8 cellular contexts compared by ENCODE assay signal in genomic region chr10:33008499-33009243, GRCh38. TPM values are rescaled to one million over a fixed set of nuclear protein-coding genes. Genes with fewer than 3 reads are reported as not detected.
DNase-seq lines count a peak whose midpoint lies in the region; ATAC-seq and TF ChIP-seq lines count a peak whose summit lies in the region.

No MANE protein-coding gene starts in this region.

- WGBS in right lobe of liver (ENCODE audit: insufficient coverage, low coverage, low lambda C conversion rate, missing lambda C conversion rate): 10% methylated on average over 9 of the region's 9 CpGs

- no peaks in the 10 kb centered on the region for H3K27me3 ChIP-seq in right lobe of liver

- H3K36me3 ChIP-seq in right lobe of liver: no peaks in the 10 kb centered on the region

- H3K4me1 ChIP-seq in right lobe of liver: peaks cover 0 to 27% (median 4%) of the 10 kb centered on the region in 4 donors

- no peak overlapping the region for H3K27ac ChIP-seq in right lobe of liver

- ATAC-seq in HG02885 (IDR thresholded peaks at IDR 0.05; ENCODE audit: poor library complexity, unreplicated experiment) (peak; percentile 62), right lobe of liver (peak; percentile 51 to 67 (median 63)), HG03196 (IDR thresholded peaks at IDR 0.05; ENCODE audit: unreplicated experiment) (no peak)

- intact Hi-C loops in right lobe of liver (cut with DNase I): loop anchor here in 1 of 2 donors (5.0 kb wide), 1 partner anchor 211 kb away; no protein-coding TSS in a partner anchor

- TF ChIP-seq POLR2A in right lobe of liver (IDR thresholded peaks at IDR 0.05): no peak

- H3K9me3 ChIP-seq in right lobe of liver: no peaks in the 10 kb centered on the region

- TF ChIP-seq CTCF in choroid plexus epithelial cell (conservative IDR thresholded peaks at IDR 0.05; ENCODE audit: low read depth, low read length) (peak; percentile 99), right lobe of liver (IDR thresholded peaks at IDR 0.05) (peak; percentile 97 to 99 (median 98))

- H3K4me3 ChIP-seq in choroid plexus epithelial cell (ENCODE audit: low read depth, low read length) (no peak overlapping the region), right lobe of liver (no peak overlapping the region)

- DNase-seq in GDM1 (lab: John Stamatoyannopoulos, UW): peak; percentile 42
- DNase-seq in NCI-H345 (lab: John Stamatoyannopoulos, UW): peak; percentile 55
- DNase-seq in activated CD4-positive, alpha-beta T cell treated with anti-CD3 and anti-CD28 coated beads for 1 hour: peak; percentile 32
- peak; percentile 96 for DNase-seq in choroid plexus epithelial cell (ENCODE audit: low read depth)
- peak in 1 of 3 donors; percentile 63 for DNase-seq in right lobe of liver
- peak; percentile 60 for DNase-seq in stimulated activated CD8-positive, alpha-beta memory T cell treated with anti-CD3 and anti-CD28 coated beads, Interleukin-12 subunit alpha, Interleukin-12 subunit beta, amount 100 ng/mL, for 1 hour (ENCODE audit: low read depth)

RNA-seq across cellular contexts. Expression of gene ITGB1, which starts 50.6 kb away (rescaled TPM):
- 100 to 1,000 TPM; 120 to 301 (median 239) TPM for total RNA-seq in right lobe of liver
